ENCODE assay signal across 1 cellular context in the genomic region with DNA sequence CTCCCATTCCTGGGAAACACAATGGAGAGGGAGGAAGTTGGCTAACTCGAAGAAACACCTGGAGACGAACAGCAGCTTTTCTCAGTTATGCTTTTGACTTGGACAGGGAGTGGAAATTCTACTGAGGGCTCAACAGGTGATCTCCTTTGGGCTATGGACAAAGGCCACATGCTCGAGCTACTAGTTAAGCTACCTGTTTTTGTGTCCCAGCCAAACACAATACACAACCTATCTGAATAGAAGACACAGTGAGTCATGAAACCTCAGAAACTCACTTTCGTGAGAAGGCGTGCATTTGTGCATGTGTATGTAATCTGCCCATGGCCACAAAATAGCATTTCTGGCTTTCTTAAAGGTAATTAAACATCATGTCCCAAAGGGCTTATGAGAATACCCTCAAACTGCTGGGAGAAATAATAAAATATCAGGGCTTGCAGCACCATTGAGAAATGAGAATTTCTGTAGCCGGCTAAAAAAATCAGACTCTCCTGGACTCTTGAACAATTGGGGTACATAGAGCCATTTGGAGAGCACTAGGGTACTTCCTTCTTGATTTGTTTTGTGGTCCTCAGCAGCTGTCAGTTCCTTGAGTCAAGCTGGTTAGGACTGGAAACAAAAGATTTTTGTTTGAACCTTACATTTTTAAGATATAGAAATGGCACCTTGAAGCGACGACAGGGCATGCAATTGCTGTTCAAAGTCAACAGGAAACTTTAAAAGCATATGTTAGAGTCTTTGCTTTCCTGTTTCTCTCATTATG.
TF ChIP-seq lines count a peak whose summit lies in the region.

No MANE protein-coding gene starts in this region.

TF ChIP-seq in IMR-90, 13 proteins besides CTCF, POLR2A, EP300 and RAD21 (continued from another document):
- TF ChIP-seq MAFK (IDR thresholded peaks at IDR 0.05; ENCODE audit: low read depth, low read length) (no peak), RCOR1 (IDR thresholded peaks at IDR 0.05; ENCODE audit: insufficient replicate concordance, low read length) (no peak)
- TF ChIP-seq, protein P1, sequence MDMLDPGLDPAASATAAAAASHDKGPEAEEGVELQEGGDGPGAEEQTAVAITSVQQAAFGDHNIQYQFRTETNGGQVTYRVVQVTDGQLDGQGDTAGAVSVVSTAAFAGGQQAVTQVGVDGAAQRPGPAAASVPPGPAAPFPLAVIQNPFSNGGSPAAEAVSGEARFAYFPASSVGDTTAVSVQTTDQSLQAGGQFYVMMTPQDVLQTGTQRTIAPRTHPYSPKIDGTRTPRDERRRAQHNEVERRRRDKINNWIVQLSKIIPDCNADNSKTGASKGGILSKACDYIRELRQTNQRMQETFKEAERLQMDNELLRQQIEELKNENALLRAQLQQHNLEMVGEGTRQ (IDR thresholded peaks at IDR 0.05; ENCODE audit: low read depth, low read length) = no peak
